Comparison of ENCODE assay signal across 8 cellular contexts in the genomic region with DNA sequence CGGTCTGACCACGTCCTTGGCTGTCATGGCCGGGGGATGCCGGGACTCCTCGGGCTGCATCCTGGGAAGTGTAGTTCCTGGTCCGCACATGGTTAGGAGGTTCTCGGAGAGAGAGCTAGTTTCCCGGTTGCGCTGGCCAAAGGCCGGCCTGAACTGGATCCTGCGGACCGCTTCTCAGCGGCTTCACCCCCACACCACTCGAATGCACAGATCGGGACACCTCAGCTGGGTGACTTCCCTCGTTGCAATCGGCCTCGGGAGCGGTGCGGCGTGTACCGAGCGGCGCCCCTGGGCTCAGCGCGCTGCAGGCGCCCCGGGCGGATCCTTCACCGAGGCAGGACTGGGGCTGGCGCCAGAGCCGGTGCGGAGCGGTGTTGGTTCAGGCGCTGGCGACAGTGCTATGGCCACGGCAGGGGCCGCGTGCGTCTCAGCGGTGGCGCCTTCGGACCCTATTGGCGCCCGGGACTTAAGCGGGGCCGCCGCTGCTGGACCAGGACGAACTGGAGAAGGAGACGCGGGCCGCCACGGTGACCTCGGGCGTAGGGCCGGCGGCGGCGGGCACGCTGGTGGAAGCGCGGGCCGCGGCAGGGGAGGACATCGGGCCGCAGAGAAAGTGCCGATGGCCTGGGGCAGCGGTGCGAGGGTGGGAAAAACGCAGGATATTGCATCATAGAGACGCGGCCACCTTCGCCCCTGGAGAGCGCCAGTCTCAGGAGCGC. TPM values are rescaled to one million over a fixed set of nuclear protein-coding genes. Genes with fewer than 3 reads are reported as not detected.
A peak's percentile ranks its signal among the peaks of the same experiment; 100 is the strongest.
DNase-seq lines count a peak whose midpoint lies in the region; ATAC-seq, FAIRE-seq and TF ChIP-seq lines count a peak whose summit lies in the region.

No MANE protein-coding gene starts in this region.

- H3K27ac Mint-ChIP-seq in natural killer cell: peak overlapping the region; percentile 18 to 77

- H3K36me3 Mint-ChIP-seq in natural killer cell: peaks cover 11% of the 10 kb centered on the region

- peak; percentile 71 for TF ChIP-seq POLR2A in A549 (IDR thresholded peaks at IDR 0.05; ENCODE audit: low read length)
- TF ChIP-seq POLR2A in stomach (IDR thresholded peaks at IDR 0.05): peak in 1 of 4 donors; percentile 19

- peak overlapping the region; percentile 59 for H3K4me3 ChIP-seq in A549
- H3K4me3 ChIP-seq in fibroblast of the aortic adventitia (ENCODE audit: low read depth, low read length): peak overlapping the region; percentile 82
- peak overlapping the region; percentile 64 to 75 (median 69) for H3K4me3 ChIP-seq in stomach

- peaks cover 32 to 49% (median 42%) of the 10 kb centered on the region in 4 donors for H3K36me3 ChIP-seq in stomach

- POLR2A ChIA-PET in A549 (lab: Yijun Ruan, JAX): interaction anchor here (0.6 to 3.0 kb wide), 12 partner anchors 8 to 167 kb away, joined by 3 to 10 read pairs (median 4); partner anchors contain the start of genes PHKG2 and ZNF629

- peak overlapping the region; percentile 74 for H3K4me2 ChIP-seq in A549

- peak overlapping the region; percentile 86 for H3K4me3 Mint-ChIP-seq in natural killer cell

- WGBS in A549 (ENCODE audit: missing lambda C conversion rate): 1% methylated on average over 19 of the region's 75 CpGs
- 0 to 1% (median 0%) methylated on average over 23 to 75 of the region's 75 CpGs for WGBS in stomach, 5 donors

- no peaks in the 10 kb centered on the region for H3K27me3 ChIP-seq in stomach

- CTCF ChIA-PET in A549 (lab: Yijun Ruan, JAX): interaction anchor here (0.7 to 2.2 kb wide), 3 partner anchors 11 to 127 kb away, joined by 3 to 18 read pairs (median 4); partner anchors contain the start of gene RNF40

- FAIRE-seq in A549 (lab: Jason Lieb, UNC): no peak

- TF ChIP-seq RAD21 in A549 (conservative IDR thresholded peaks at IDR 0.05 in 1 of 2, IDR thresholded peaks at IDR 0.05 in 1 of 2): no peak

- ATAC-seq in A549: peak; percentile 80 to 89
- peak; percentile 64 for ATAC-seq in GM18502 (IDR thresholded peaks at IDR 0.05; ENCODE audit: poor library complexity, unreplicated experiment)
- peak; percentile 57 for ATAC-seq in HG03520 (IDR thresholded peaks at IDR 0.05; ENCODE audit: unreplicated experiment)
- ATAC-seq in natural killer cell: peak; percentile 70 to 76 (median 73)

- H3K27me3 Mint-ChIP-seq in natural killer cell (ENCODE audit: low read depth in 2 of 2): peaks cover 0 to 9% of the 10 kb centered on the region in 2 donors

- H3K4me1 ChIP-seq in A549 (peaks cover 11% of the 10 kb centered on the region), stomach (peaks cover 21 to 40% (median 31%) of the 10 kb centered on the region in 4 donors)

- peaks cover 29 to 38% of the 10 kb centered on the region in 2 donors for H3K4me1 Mint-ChIP-seq in natural killer cell

- DNase-seq in A549 (ENCODE audit: low read depth in 1 of 2, low spot score in 1 of 2) (peak; percentile 88 to 96), fibroblast of the aortic adventitia (ENCODE audit: low read depth) (peak; percentile 80), natural killer cell (no peak), stomach (peak; percentile 77)
- peak; percentile 42 for DNase-seq in activated T-helper 9 cell treated with anti-CD3 and anti-CD28 coated beads, Interleukin-2, amount 50 U/mL, for 16 hours (ENCODE audit: low read depth)

- TF ChIP-seq EP300 in A549 (IDR thresholded peaks at IDR 0.05) (no peak), stomach (IDR thresholded peaks at IDR 0.05) (no peak)

- peak overlapping the region; percentile 91 to 99 for H3K27ac ChIP-seq in A549
- H3K27ac ChIP-seq in stomach: peak overlapping the region; percentile 73 to 91 (median 84)

- intact Hi-C loops in natural killer cell (cut with micrococcal nuclease) (no loop called here), stomach (cut with DNase I; ENCODE audit: low total_unique reads) (no loop called here)

- H3K9me3 ChIP-seq in A549: no peaks in the 10 kb centered on the region
- no peaks in the 10 kb centered on the region for H3K9me3 ChIP-seq in stomach

- TF ChIP-seq CTCF in A549 (IDR thresholded peaks at IDR 0.05): no peak
- no peak for TF ChIP-seq CTCF in fibroblast of the aortic adventitia (IDR thresholded peaks at IDR 0.05; ENCODE audit: insufficient read depth, low read length)
- TF ChIP-seq CTCF in natural killer cell (IDR thresholded peaks at IDR 0.05): no peak
- TF ChIP-seq CTCF in stomach (IDR thresholded peaks at IDR 0.05): no peak

- H3K9me3 Mint-ChIP-seq in natural killer cell: no peaks in the 10 kb centered on the region

TF ChIP-seq in PFSK-1, 5 proteins besides CTCF, POLR2A, EP300 and RAD21 (continues in another document):
- TF ChIP-seq SIN3A (IDR thresholded peaks at IDR 0.05; ENCODE audit: borderline replicate concordance, insufficient read depth, low read length): 0 out of 2 replicates have a peak, but pooled peaks have one; percentile 75
- TF ChIP-seq, protein P1, sequence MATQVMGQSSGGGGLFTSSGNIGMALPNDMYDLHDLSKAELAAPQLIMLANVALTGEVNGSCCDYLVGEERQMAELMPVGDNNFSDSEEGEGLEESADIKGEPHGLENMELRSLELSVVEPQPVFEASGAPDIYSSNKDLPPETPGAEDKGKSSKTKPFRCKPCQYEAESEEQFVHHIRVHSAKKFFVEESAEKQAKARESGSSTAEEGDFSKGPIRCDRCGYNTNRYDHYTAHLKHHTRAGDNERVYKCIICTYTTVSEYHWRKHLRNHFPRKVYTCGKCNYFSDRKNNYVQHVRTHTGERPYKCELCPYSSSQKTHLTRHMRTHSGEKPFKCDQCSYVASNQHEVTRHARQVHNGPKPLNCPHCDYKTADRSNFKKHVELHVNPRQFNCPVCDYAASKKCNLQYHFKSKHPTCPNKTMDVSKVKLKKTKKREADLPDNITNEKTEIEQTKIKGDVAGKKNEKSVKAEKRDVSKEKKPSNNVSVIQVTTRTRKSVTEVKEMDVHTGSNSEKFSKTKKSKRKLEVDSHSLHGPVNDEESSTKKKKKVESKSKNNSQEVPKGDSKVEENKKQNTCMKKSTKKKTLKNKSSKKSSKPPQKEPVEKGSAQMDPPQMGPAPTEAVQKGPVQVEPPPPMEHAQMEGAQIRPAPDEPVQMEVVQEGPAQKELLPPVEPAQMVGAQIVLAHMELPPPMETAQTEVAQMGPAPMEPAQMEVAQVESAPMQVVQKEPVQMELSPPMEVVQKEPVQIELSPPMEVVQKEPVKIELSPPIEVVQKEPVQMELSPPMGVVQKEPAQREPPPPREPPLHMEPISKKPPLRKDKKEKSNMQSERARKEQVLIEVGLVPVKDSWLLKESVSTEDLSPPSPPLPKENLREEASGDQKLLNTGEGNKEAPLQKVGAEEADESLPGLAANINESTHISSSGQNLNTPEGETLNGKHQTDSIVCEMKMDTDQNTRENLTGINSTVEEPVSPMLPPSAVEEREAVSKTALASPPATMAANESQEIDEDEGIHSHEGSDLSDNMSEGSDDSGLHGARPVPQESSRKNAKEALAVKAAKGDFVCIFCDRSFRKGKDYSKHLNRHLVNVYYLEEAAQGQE (IDR thresholded peaks at IDR 0.05; ENCODE audit: insufficient read depth in 1 of 2, low read depth in 2 of 2, low read length in 2 of 2): no peak

RNA-seq across cellular contexts. Expression of gene ZNF629, which starts 11.5 kb away (rescaled TPM):
- polyA plus RNA-seq in A549 (2011; rRNA removed) (5.9 and 7.5 TPM in 2 replicates), A549 (2017; fragmentation: RNase III; extraction: RNeasy Plus Mini Kit Qiagen cat#74134 plus additional on column Dnase treatment) (12.3 to 13.7 TPM (median 13.6 TPM) in 3 replicates), stomach (1 to 10 TPM; 4.4 to 5.9 (median 4.9) TPM)
- 4.3 and 6.3 TPM in 2 replicates for polyA plus RNA-seq in A549 (2012; cell fraction: cytosol; rRNA removed)
- polyA plus RNA-seq in A549 (2012; cell fraction: nucleus; rRNA removed): 9.1 and 10.5 TPM in 2 replicates
- polyA minus RNA-seq in A549 (2011; rRNA and poly(A)+ RNA removed): 10.0 and 10.1 TPM in 2 replicates
- polyA plus RNA-seq in PFSK-1 (2012; ENCODE audit: insufficient read length, low read depth): 9.2 TPM
- total RNA-seq in fibroblast of the aortic adventitia (ENCODE audit: low replicate concordance) (10.6 and 15.0 TPM in 2 replicates), natural killer cell (1 to 10 TPM in 2 of 3 donors, under 1 TPM in 1; 0.96 to 1.9 (median 1.8) TPM), stomach (10 to 100 TPM; 10.7 to 21.3 (median 18.3) TPM)

RNA-seq across cellular contexts. Expression of gene RNF40, which starts 13.4 kb away (rescaled TPM):
- polyA plus RNA-seq in A549 (2011; rRNA removed) (66.1 and 88.8 TPM in 2 replicates), A549 (2017; fragmentation: RNase III; extraction: RNeasy Plus Mini Kit Qiagen cat#74134 plus additional on column Dnase treatment) (63.9 to 69.9 TPM (median 66.4 TPM) in 3 replicates), stomach (10 to 100 TPM; 43.7 to 57.0 (median 53.9) TPM)
- polyA plus RNA-seq in A549 (2012; cell fraction: cytosol; rRNA removed): 46.9 and 60.1 TPM in 2 replicates
- 85.6 and 97.4 TPM in 2 replicates for polyA plus RNA-seq in A549 (2012; cell fraction: nucleus; rRNA removed)
- 101 and 138 TPM in 2 replicates for polyA minus RNA-seq in A549 (2011; rRNA and poly(A)+ RNA removed)
- 83.1 TPM for polyA plus RNA-seq in PFSK-1 (2012; ENCODE audit: insufficient read length, low read depth)
- total RNA-seq in fibroblast of the aortic adventitia (ENCODE audit: low replicate concordance) (73.5 and 89.4 TPM in 2 replicates), natural killer cell (100 to 1,000 TPM; 153 to 167 (median 161) TPM), stomach (100 to 1,000 TPM in 1 of 5 donors, 10 to 100 TPM in 4; 17.5 to 155 (median 55.1) TPM)

RNA-seq across cellular contexts. Expression of gene CFAP119, which starts 13.7 kb away (rescaled TPM):
- polyA plus RNA-seq in A549 (2011; rRNA removed): 3.5 and 4.5 TPM in 2 replicates
- 15.3 and 15.5 TPM in 2 replicates for polyA plus RNA-seq in A549 (2012; cell fraction: cytosol; rRNA removed)
- polyA plus RNA-seq in A549 (2012; cell fraction: nucleus; rRNA removed): 68.5 and 69.5 TPM in 2 replicates
- polyA plus RNA-seq in A549 (2017; fragmentation: RNase III; extraction: RNeasy Plus Mini Kit Qiagen cat#74134 plus additional on column Dnase treatment): 7.7 to 9.9 TPM (median 9.5 TPM) in 3 replicates
- polyA minus RNA-seq in A549 (2011; rRNA and poly(A)+ RNA removed): 2.3 and 3.2 TPM in 2 replicates
- 7.5 TPM for polyA plus RNA-seq in PFSK-1 (2012; ENCODE audit: insufficient read length, low read depth)
- 0.49 and 2.7 TPM in 2 replicates for total RNA-seq in fibroblast of the aortic adventitia (ENCODE audit: low replicate concordance)
- total RNA-seq in natural killer cell: 1 to 10 TPM; 3.4 to 5.1 (median 4.9) TPM
- 10 to 100 TPM in 2 of 5 donors, 1 to 10 TPM in 1, not detected in 2; 2.0 to 71.2 (median 13.9) TPM for total RNA-seq in stomach
- 10 to 100 TPM in 1 of 3 donors, 1 to 10 TPM in 2; 8.9 to 11.4 (median 9.4) TPM for polyA plus RNA-seq in stomach

RNA-seq across cellular contexts. Expression of gene PHKG2, which starts 27.3 kb away (rescaled TPM):
- polyA plus RNA-seq in A549 (2011; rRNA removed) (28.0 and 30.0 TPM in 2 replicates), A549 (2017; fragmentation: RNase III; extraction: RNeasy Plus Mini Kit Qiagen cat#74134 plus additional on column Dnase treatment) (37.1 to 42.0 TPM (median 37.3 TPM) in 3 replicates), stomach (10 to 100 TPM; 29.3 to 41.5 (median 35.6) TPM)
- 41.6 and 46.7 TPM in 2 replicates for polyA plus RNA-seq in A549 (2012; cell fraction: cytosol; rRNA removed)
- 198 and 211 TPM in 2 replicates for polyA plus RNA-seq in A549 (2012; cell fraction: nucleus; rRNA removed)
- polyA minus RNA-seq in A549 (2011; rRNA and poly(A)+ RNA removed): 22.1 and 29.7 TPM in 2 replicates
- polyA plus RNA-seq in PFSK-1 (2012; ENCODE audit: insufficient read length, low read depth): 30.9 TPM
- total RNA-seq in fibroblast of the aortic adventitia (ENCODE audit: low replicate concordance) (20.8 and 24.0 TPM in 2 replicates), natural killer cell (10 to 100 TPM; 50.5 to 86.1 (median 64.8) TPM), stomach (100 to 1,000 TPM in 1 of 5 donors, 10 to 100 TPM in 4; 18.2 to 104 (median 28.0) TPM)
